In the genomic region with DNA sequence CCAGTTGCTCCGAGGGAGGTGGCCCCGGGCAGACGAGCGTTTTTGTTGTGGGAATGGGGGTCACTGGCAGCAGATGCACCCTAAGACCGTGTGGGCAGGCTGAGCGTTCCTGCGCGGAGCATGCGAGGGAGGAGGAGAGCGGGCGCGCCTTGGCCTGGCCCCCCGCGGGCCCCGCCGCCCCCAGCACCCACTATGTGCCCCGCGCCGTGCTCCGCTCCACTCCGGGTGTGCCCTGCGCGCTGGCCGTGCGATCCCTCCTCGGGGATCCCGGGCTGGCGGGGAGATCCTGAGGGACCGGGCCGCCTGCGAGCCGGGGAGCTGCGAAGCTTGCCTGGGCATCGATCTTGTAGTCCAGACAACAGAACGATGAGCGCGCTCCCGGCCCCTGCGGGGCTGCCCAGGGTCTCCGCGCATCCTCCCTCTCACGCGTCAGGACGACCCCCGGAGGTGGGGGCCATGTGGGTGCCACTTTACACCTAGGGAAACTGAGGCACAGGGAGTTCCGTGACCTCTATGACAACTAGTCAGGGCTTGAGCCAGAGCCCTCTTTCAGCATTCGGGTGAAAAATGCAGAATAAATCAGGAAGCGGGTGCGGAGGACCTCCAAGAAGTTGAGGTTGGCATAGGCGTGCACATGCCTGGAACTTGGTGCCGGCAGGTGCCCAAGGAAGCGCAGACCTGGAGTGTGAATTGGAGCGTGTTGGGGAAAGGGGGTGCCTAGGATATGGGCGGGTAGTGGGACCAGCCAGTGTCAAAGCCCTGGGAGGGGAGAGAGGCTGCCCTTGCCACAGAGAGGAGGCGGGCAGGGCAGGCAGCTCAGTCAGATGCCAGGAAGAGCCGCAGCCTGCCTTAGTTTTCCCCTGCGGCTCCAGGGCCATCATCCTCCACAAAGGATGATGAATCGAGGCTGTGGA, we compare ENCODE assay signal across 7 cellular contexts. TPM values are rescaled to one million over a fixed set of nuclear protein-coding genes. Genes with fewer than 3 reads are reported as not detected.
DNase-seq lines count a peak whose midpoint lies in the region; ATAC-seq, FAIRE-seq and TF ChIP-seq lines count a peak whose summit lies in the region.

No MANE protein-coding gene starts in this region.

- peaks cover 8 to 9% of the 10 kb centered on the region in 2 donors for H3K4me1 ChIP-seq in breast epithelium
- peaks cover 12 to 36% of the 10 kb centered on the region in 2 donors for H3K4me1 ChIP-seq in left lung

- H3K27me3 ChIP-seq in breast epithelium = no peaks in the 10 kb centered on the region
- H3K27me3 ChIP-seq in left lung = peaks cover 0 to 6% of the 10 kb centered on the region in 2 donors

- peak; percentile 48 for FAIRE-seq in GM12892 (lab: Jason Lieb, UNC)
- no peak for FAIRE-seq in frontal cortex (lab: Jason Lieb, UNC)

- H3K9me3 ChIP-seq in breast epithelium (no peaks in the 10 kb centered on the region), left lung (no peaks in the 10 kb centered on the region)

- peak; percentile 4 for ATAC-seq in left lung

- peak overlapping the region; percentile 75 for H3K4me3 ChIP-seq in LNCaP clone FGC (ENCODE audit: low read depth, low read length)
- peak overlapping the region; percentile 86 to 91 (median 86) for H3K4me3 ChIP-seq in breast epithelium
- peak overlapping the region; percentile 77 to 83 for H3K4me3 ChIP-seq in left lung

- no peaks in the 10 kb centered on the region for H3K36me3 ChIP-seq in breast epithelium
- H3K36me3 ChIP-seq in left lung = no peaks in the 10 kb centered on the region

- TF ChIP-seq CTCF in LNCaP clone FGC (IDR thresholded peaks at IDR 0.05; ENCODE audit: control insufficient read depth, extremely low read depth, insufficient read depth) (no peak), breast epithelium (IDR thresholded peaks at IDR 0.05) (no peak), left lung (IDR thresholded peaks at IDR 0.05) (no peak)

- intact Hi-C loops in breast epithelium (cut with DNase I; ENCODE audit: low total_unique reads) (no loop called here), left lung (cut with DNase I) (no loop called here)

- TF ChIP-seq POLR2A in GM12892 (IDR thresholded peaks at IDR 0.05; ENCODE audit: low read depth, low read length) (no peak), breast epithelium (IDR thresholded peaks at IDR 0.05) (no peak)

- DNase-seq in GM12892 (ENCODE audit: insufficient read length) (no peak), LNCaP clone FGC (ENCODE audit: low read depth) (no peak), breast epithelium (ENCODE audit: low spot score in 2 of 2) (peak in 1 of 2 donors; percentile 35), left lung (peak; percentile 46 to 86), NCI-H1436 treated with DMSO at 0.1 percent for 48 hours (lab: John Stamatoyannopoulos, UW) (no peak), frontal cortex (ENCODE audit: low spot score in 2 of 2) (no peak)

- H3K27ac ChIP-seq in breast epithelium = peak overlapping the region; percentile 99 to 100
- peak overlapping the region; percentile 99 for H3K27ac ChIP-seq in left lung
- H3K27ac ChIP-seq in temporal lobe (ENCODE audit: low read depth, low read length) = peak overlapping the region; percentile 90

RNA-seq across cellular contexts. Expression of a gene that starts 1.3 kb away (rescaled TPM):
- 19.3 TPM for polyA plus RNA-seq in GM12892 (2012; ENCODE audit: missing spikeins)
- total RNA-seq in breast epithelium = 10 to 100 TPM; 35.2 to 74.6 (median 43.9) TPM
- total RNA-seq in left lung = 10 to 100 TPM; 36.0 to 38.2 TPM
- total RNA-seq in temporal lobe = 123 TPM
- total RNA-seq in frontal cortex = 116 TPM

RNA-seq across cellular contexts. Expression of a gene that starts 57.3 kb away (rescaled TPM):
- polyA plus RNA-seq in GM12892 (2012; ENCODE audit: missing spikeins) = 16.1 TPM
- total RNA-seq in breast epithelium (10 to 100 TPM; 11.4 to 22.7 (median 12.5) TPM), left lung (10 to 100 TPM; 44.7 to 50.9 TPM), temporal lobe (6.9 TPM), frontal cortex (5.7 TPM)

Comparison
In these comparisons a context has a peak if more than half of its experiments do, and no peak if none do; other contexts are left out.
1. DNase-seq: peak in left lung (2 of 2); none in GM12892 (single experiment), LNCaP clone FGC (single experiment), NCI-H1436 treated with DMSO at 0.1 percent for 48 hours (single experiment) and frontal cortex (0 of 2).
2. Peak in every context shown above with its lines, with median percentiles within 50 percentile points of each other: H3K4me3 ChIP-seq and H3K27ac ChIP-seq.